Comparison of ENCODE assay signal across 30 cellular contexts in the genomic region with DNA sequence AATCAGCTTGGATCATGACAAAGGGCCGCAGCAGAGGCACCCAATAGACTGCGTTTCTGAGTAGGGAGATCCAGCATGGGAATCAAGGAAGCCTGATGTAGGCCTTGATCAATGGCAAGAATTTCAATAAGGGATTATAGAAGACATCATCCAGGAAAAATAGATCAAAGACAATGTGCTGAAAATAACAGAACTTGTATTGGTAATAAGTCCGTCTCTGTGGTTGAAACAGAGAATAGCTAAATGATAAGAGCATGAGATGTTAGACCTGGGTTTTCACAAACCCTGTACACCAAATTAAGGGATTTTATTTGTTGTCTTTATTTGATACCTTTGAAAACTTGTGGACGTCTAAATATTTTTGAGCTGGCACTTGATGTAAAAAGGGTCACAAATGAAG.
DNase-seq lines count a peak whose midpoint lies in the region; ATAC-seq and TF ChIP-seq lines count a peak whose summit lies in the region.
"Had no signal": no experiment of that assay in that cellular context is flagged by ENCODE, and none has a peak within 500 bp of the region (broad histone marks: within the 10 kb centered on the region; RNA-seq: fewer than 3 reads in every experiment).

No MANE protein-coding gene starts in this region.

- H3K4me3 ChIP-seq in GM12865 (ENCODE audit: low read depth, low read length), result no peak overlapping the region
- H3K4me3 ChIP-seq: coronary artery, MG63, PC-9, upper lobe of left lung had no signal

- ATAC-seq in GM18868 (IDR thresholded peaks at IDR 0.05; ENCODE audit: unreplicated experiment) (peak; percentile 75), HG02610 (IDR thresholded peaks at IDR 0.05; ENCODE audit: unreplicated experiment) (peak; percentile 58), HG03521 (IDR thresholded peaks at IDR 0.05; ENCODE audit: unreplicated experiment) (peak; percentile 47)
- ATAC-seq: activated CD4-positive, CD25-positive, alpha-beta regulatory T cell treated with anti-CD3 and anti-CD28 coated beads, Interleukin-2, amount 50 U/mL, for 24 hours; activated T-cell treated with anti-CD3 and anti-CD28 coated beads, Interleukin-2, amount 50 U/mL, for 72 hours; effector memory CD8-positive, alpha-beta T cell; natural killer cell treated with Interleukin-12 subunit alpha and Interleukin-12 subunit beta and Interleukin-15 and Interleukin-18, amount 100 ng/mL, for 72 hours; Right ventricle myocardium inferior; SK-N-SH treated with all-trans-retinoic acid at 6 μM for 48 hours; stimulated activated effector memory CD8-positive, alpha-beta T cell treated with anti-CD3 and anti-CD28 coated beads, Interleukin-12 subunit alpha, Interleukin-12 subunit beta, amount 100 ng/mL, for 72 hours had no signal

- DNase-seq in GM12865 (ENCODE audit: low read depth), result peak; percentile 41
- no peak for DNase-seq in SIG-M5 treated with dmso at 0.1 percent for 504 hours (lab: John Stamatoyannopoulos, UW; ENCODE audit: unreplicated experiment)
- no peak for DNase-seq in NCI-H1436 treated with DMSO at 0.1 percent for 48 hours (lab: John Stamatoyannopoulos, UW)
- no peak for DNase-seq in DMS 273 treated with DMSO at 0.1 percent for 48 hours (lab: John Stamatoyannopoulos, UW)
- no peak for DNase-seq in amniotic stem cell (lab: John Stamatoyannopoulos, UW)
- DNase-seq: 8988T; activated CD4-positive, alpha-beta T cell treated with anti-CD3 and anti-CD28 coated beads, Interleukin-2, amount 50 U/mL, for 4 hours; activated T-cell treated with anti-CD3 and anti-CD28 coated beads, Interleukin-2, amount 50 U/mL, for 72 hours; C1 segment of cervical spinal cord; caudate nucleus; DMS53; effector memory CD8-positive, alpha-beta T cell; glutamatergic neuron; KBM-7; mammary epithelial cell; MG63; NCI-H2029 treated with DMSO at 0.1 percent for 48 hours; NCI-H524 treated with DMSO at 0.1 percent for 48 hours; PC-9; T-helper 2 cell; upper lobe of left lung had no signal

- TF ChIP-seq CTCF in GM12865 (IDR thresholded peaks at IDR 0.05; ENCODE audit: insufficient read depth, low read depth, low read length, missing control alignments), result no peak
